In genomic region chr21:41725421-41726021, GRCh38 we compare ENCODE assay signal across 13 cellular contexts. TPM values are rescaled to one million over a fixed set of nuclear protein-coding genes. Genes with fewer than 3 reads are reported as not detected.
DNase-seq lines count a peak whose midpoint lies in the region; ATAC-seq lines count a peak whose summit lies in the region.
"Had no signal": no experiment of that assay in that cellular context is flagged by ENCODE, and none has a peak within 500 bp of the region (broad histone marks: within the 10 kb centered on the region; RNA-seq: fewer than 3 reads in every experiment).

No MANE protein-coding gene starts in this region.

- peaks cover 71% of the 10 kb centered on the region for H3K27me3 Mint-ChIP-seq in T-helper 17 cell

- H3K4me1 Mint-ChIP-seq in T-helper 17 cell, result peaks cover 14% of the 10 kb centered on the region

- H3K36me3 ChIP-seq in HUES48 (ENCODE audit: control insufficient read depth, insufficient read depth, low read length) (no peaks in the 10 kb centered on the region), iPS-18a (ENCODE audit: control insufficient read depth, low read depth, low read length) (no peaks in the 10 kb centered on the region)
- H3K36me3 ChIP-seq: BLaER1 had no signal

- in situ Hi-C loops in G401 (cut with HindIII; ENCODE audit: low sequenced_read_pairs), result no loop called here

- no peak for DNase-seq in T-helper 17 cell
- DNase-seq in retina, result peak; percentile 67
- DNase-seq in germinal center (ENCODE audit: low spot score), result no peak
- no peak for DNase-seq in G401 (ENCODE audit: low spot score)
- DNase-seq: DMS53, natural killer cell, NCI-H1436 treated with DMSO at 0.1 percent for 48 hours had no signal

- H3K27ac Mint-ChIP-seq in T-helper 17 cell, result no peak overlapping the region
- H3K27ac Mint-ChIP-seq: brain, natural killer cell had no signal

- H3K4me1 ChIP-seq in HUES48 (ENCODE audit: control insufficient read depth, insufficient read depth, low read length) (peaks cover 14% of the 10 kb centered on the region), iPS-18a (ENCODE audit: control insufficient read depth, low read depth, low read length) (peaks cover 10% of the 10 kb centered on the region)

- no peak overlapping the region for H3K9ac ChIP-seq in HUES48 (ENCODE audit: low read depth, low read length)
- H3K9ac ChIP-seq in iPS-18a (ENCODE audit: low read length), result no peak overlapping the region
- H3K9ac ChIP-seq: BLaER1 had no signal

- peak overlapping the region; percentile 55 for H3K4me3 ChIP-seq in HUES48 (ENCODE audit: low read depth, low read length)
- peak overlapping the region; percentile 46 for H3K4me3 ChIP-seq in iPS-18a (ENCODE audit: low read length)
- H3K4me3 ChIP-seq: BLaER1, SK-N-MC had no signal

- peaks cover 8% of the 10 kb centered on the region for H3K36me3 Mint-ChIP-seq in T-helper 17 cell (ENCODE audit: low read depth)
- H3K36me3 Mint-ChIP-seq: brain, natural killer cell had no signal

- ATAC-seq in T-helper 17 cell, result peak; percentile 39
- ATAC-seq in GM21528 (IDR thresholded peaks at IDR 0.05; ENCODE audit: low FRiP score, unreplicated experiment), result no peak

- peaks cover 30% of the 10 kb centered on the region for H3K27me3 ChIP-seq in HUES48 (ENCODE audit: control insufficient read depth, insufficient read depth, low read length)
- peaks cover 18% of the 10 kb centered on the region for H3K27me3 ChIP-seq in iPS-18a (ENCODE audit: control insufficient read depth, insufficient read depth, low read length)

- H3K9me3 ChIP-seq in HUES48 (ENCODE audit: control insufficient read depth, insufficient read depth, low read length) (no peaks in the 10 kb centered on the region), T-helper 17 cell (ENCODE audit: control insufficient read depth, low read length, poor library complexity, severe bottlenecking) (no peaks in the 10 kb centered on the region), iPS-18a (ENCODE audit: control insufficient read depth, low read depth, low read length) (no peaks in the 10 kb centered on the region)
- H3K9me3 ChIP-seq: BLaER1 had no signal

- H3K27ac ChIP-seq in HUES48 (ENCODE audit: low read depth, low read length) (no peak overlapping the region), iPS-18a (ENCODE audit: low read length) (no peak overlapping the region)
- H3K27ac ChIP-seq: BLaER1, SK-N-MC had no signal

- no peak overlapping the region for H3K4me3 Mint-ChIP-seq in T-helper 17 cell
- H3K4me3 Mint-ChIP-seq: natural killer cell had no signal

RNA-seq across cellular contexts. Expression of gene RIPK4, which starts 41.3 kb away (rescaled TPM):
- total RNA-seq in T-helper 17 cell, result under 1 TPM; 0.37 to 0.50 TPM
- total RNA-seq in G401 (2014; rRNA removed; shearing (Covaris generic)), result 0.06 TPM in 1 of 2 replicates, not detected in the other
